ENCODE assay signal across 1 cellular context in the genomic region with DNA sequence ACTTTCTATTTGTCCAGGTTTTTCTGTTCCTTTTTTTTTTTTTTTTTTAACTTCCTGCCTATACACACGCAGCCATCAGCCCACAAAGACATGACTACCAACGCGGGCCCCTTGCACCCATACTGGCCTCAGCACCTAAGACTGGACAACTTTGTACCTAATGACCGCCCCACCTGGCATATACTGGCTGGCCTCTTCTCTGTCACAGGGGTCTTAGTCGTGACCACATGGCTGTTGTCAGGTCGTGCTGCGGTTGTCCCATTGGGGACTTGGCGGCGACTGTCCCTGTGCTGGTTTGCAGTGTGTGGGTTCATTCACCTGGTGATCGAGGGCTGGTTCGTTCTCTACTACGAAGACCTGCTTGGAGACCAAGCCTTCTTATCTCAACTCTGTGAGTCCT.
TF ChIP-seq lines count a peak whose summit lies in the region.

No MANE protein-coding gene starts in this region.

TF ChIP-seq in GM12891, 5 proteins besides CTCF, POLR2A, EP300 and RAD21:
- TF ChIP-seq SPI1 (IDR thresholded peaks at IDR 0.05; ENCODE audit: low read depth, low read length) (no peak), TAF1 (IDR thresholded peaks at IDR 0.05; ENCODE audit: low read depth, low read length) (no peak), PAX5 (IDR thresholded peaks at IDR 0.05; ENCODE audit: insufficient read depth, low read length, severe bottlenecking) (no peak), POU2F2 (IDR thresholded peaks at IDR 0.05; ENCODE audit: low read depth, low read length) (no peak), POLR2AphosphoS5 (IDR thresholded peaks at IDR 0.05; ENCODE audit: low read depth, low read length) (no peak)
